In the genomic region with DNA sequence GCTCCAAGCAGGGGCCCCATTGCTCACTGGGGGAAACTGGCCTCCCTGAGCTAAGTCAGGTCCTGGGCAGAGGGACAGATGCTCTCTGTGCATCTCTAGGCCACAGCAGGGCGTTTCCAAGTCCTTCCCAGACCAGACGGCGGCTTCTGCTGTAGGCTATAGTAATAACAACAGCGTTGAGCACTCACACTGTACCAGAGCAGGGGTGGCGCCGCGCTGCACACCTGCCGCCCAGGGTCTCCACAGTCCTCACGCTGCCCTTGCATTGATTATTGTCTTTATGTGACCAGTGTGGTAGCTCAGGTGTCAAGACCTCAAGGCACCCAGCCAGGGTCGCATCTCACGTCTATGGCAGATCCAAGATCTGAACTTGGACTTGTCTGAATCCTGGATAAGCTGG, we compare ENCODE assay signal across 29 cellular contexts. TPM values are rescaled to one million over a fixed set of nuclear protein-coding genes. Genes with fewer than 3 reads are reported as not detected.
DNase-seq lines count a peak whose midpoint lies in the region; ATAC-seq, FAIRE-seq and TF ChIP-seq lines count a peak whose summit lies in the region.
"Had no signal": no experiment of that assay in that cellular context is flagged by ENCODE, and none has a peak within 500 bp of the region (broad histone marks: within the 10 kb centered on the region; RNA-seq: fewer than 3 reads in every experiment).

No MANE protein-coding gene starts in this region.

- 94% methylated on average over 11 of the region's 11 CpGs; no CpG with 5 or more reads in 1 of the 2 experiments for WGBS in H1 (ENCODE audit: extremely low coverage in 1 of 2, insufficient coverage in 1 of 2, insufficient read length in 1 of 2, insufficient replicate concordance in 2 of 2, low coverage in 1 of 2, low lambda C conversion rate in 2 of 2, missing lambda C conversion rate in 1 of 2), 2 experiments

- H3K23me2 ChIP-seq in H1 (ENCODE audit: low read depth, low read length), result no peaks in the 10 kb centered on the region; the same call in 1 of the 2 replicates

- H3K79me2 ChIP-seq in H1 (ENCODE audit: control insufficient read depth in 1 of 2, insufficient read depth in 2 of 2, low read length in 2 of 2), result no peaks in the 10 kb centered on the region

- H3K14ac ChIP-seq in H1 (ENCODE audit: insufficient read length), result no peak overlapping the region

- no peak overlapping the region for H3K4ac ChIP-seq in H1 (replicated peaks; ENCODE audit: insufficient read length, low read depth, low read length)

- DNase-seq in NCI-H345 (lab: John Stamatoyannopoulos, UW), result peak; percentile 23
- DNase-seq in NCI-H345 treated with DMSO at 0.1 percent for 48 hours (lab: John Stamatoyannopoulos, UW; ENCODE audit: unreplicated experiment), result no peak
- peak; percentile 77 for DNase-seq in NCI-H146 (lab: John Stamatoyannopoulos, UW)
- DNase-seq in H1 (ENCODE audit: low read depth in 1 of 2, low spot score in 2 of 2), result no peak
- no peak for DNase-seq in immature natural killer cell
- DNase-seq in RKO (ENCODE audit: low spot score), result no peak
- DNase-seq: activated CD4-positive, alpha-beta T cell treated with anti-CD3 and anti-CD28 coated beads, Interleukin-2, amount 10 ng/mL, durations not matched to agents 24 days and 14 days; activated naive CD8-positive, alpha-beta T cell treated with anti-CD3 and anti-CD28 coated beads, Interleukin-2, amount 50 U/mL, for 24 hours; activated T-cell treated with anti-CD3 and anti-CD28 coated beads, Interleukin-2, amount 50 U/mL, for 4 hours; BE2C; dermis blood vessel endothelial cell; islet precursor cell; left ventricle myocardium superior; MG63; midbrain; naive thymus-derived CD4-positive, alpha-beta T cell; NCI-H1436 treated with DMSO at 0.1 percent for 48 hours; NCI-H2171; NCI-H774 had no signal

- TF ChIP-seq RAD21 in H1 (IDR thresholded peaks at IDR 0.05 in 1 of 2, conservative IDR thresholded peaks at IDR 0.05 in 1 of 2; ENCODE audit: low read depth in 2 of 2, low read length in 2 of 2), result no peak

- no peak overlapping the region; the same call in 1 of the 2 replicates for H2AK5ac ChIP-seq in H1 (ENCODE audit: low read depth, low read length)

- no peaks in the 10 kb centered on the region for H3K79me1 ChIP-seq in H1 (ENCODE audit: low read depth, low read length)

- H3K9me3 Mint-ChIP-seq in immature natural killer cell, result no peaks in the 10 kb centered on the region
- H3K9me3 Mint-ChIP-seq: activated CD4-positive, alpha-beta T cell treated with anti-CD3 and anti-CD28 coated beads, Interleukin-2, amount 10 ng/mL, durations not matched to agents 24 days and 14 days; activated naive CD8-positive, alpha-beta T cell treated with anti-CD3 and anti-CD28 coated beads, Interleukin-2, amount 50 U/mL, for 24 hours; activated T-cell treated with anti-CD3 and anti-CD28 coated beads, Interleukin-2, amount 50 U/mL, for 4 hours; central memory CD8-positive, alpha-beta T cell; naive thymus-derived CD4-positive, alpha-beta T cell; stimulated activated naive CD8-positive, alpha-beta T cell treated with anti-CD3 and anti-CD28 coated beads, Interleukin-15, Interleukin-2, amounts not matched to agents 100 ng/mL and 50 ng/mL, for 24 hours; T-helper 2 cell treated with Interferon-gamma antibody and Interleukin-4, amounts not matched to agents 5 μg/mL and 100 μg/mL, for 36 hours had no signal

- H4K20me1 ChIP-seq in H1 (replicated peaks in 1 of 2; ENCODE audit: control insufficient read depth in 1 of 2, insufficient read depth in 2 of 2, low read length in 2 of 2), result no peaks in the 10 kb centered on the region

- no peak overlapping the region for H3K4me3 ChIP-seq in H1 (ENCODE audit: extremely low read depth in 1 of 4, insufficient read depth in 2 of 4, low read depth in 3 of 4, low read length in 4 of 4)
- H3K4me3 ChIP-seq: MG63, skin epidermis had no signal

- H3K9me3 ChIP-seq in H1 (ENCODE audit: insufficient read depth in 2 of 2, low read depth in 1 of 2, low read length in 1 of 2), result no peaks in the 10 kb centered on the region
- H3K9me3 ChIP-seq: BE2C, MG63 had no signal

- POLR2A ChIA-PET in H1 (lab: Charles Lee; ENCODE audit: partially characterized antibody), result interaction anchor here (1.1 kb wide), 1 partner anchor 58 kb away, joined by 4 read pairs; no protein-coding TSS in a partner anchor

- H3K4me3 Mint-ChIP-seq in immature natural killer cell, result no peak overlapping the region
- H3K4me3 Mint-ChIP-seq: activated CD4-positive, alpha-beta T cell treated with anti-CD3 and anti-CD28 coated beads, Interleukin-2, amount 10 ng/mL, durations not matched to agents 24 days and 14 days; activated naive CD8-positive, alpha-beta T cell treated with anti-CD3 and anti-CD28 coated beads, Interleukin-2, amount 50 U/mL, for 24 hours; activated T-cell treated with anti-CD3 and anti-CD28 coated beads, Interleukin-2, amount 50 U/mL, for 4 hours; central memory CD8-positive, alpha-beta T cell; naive thymus-derived CD4-positive, alpha-beta T cell; stimulated activated naive CD8-positive, alpha-beta T cell treated with anti-CD3 and anti-CD28 coated beads, Interleukin-15, Interleukin-2, amounts not matched to agents 100 ng/mL and 50 ng/mL, for 24 hours; T-helper 2 cell treated with Interferon-gamma antibody and Interleukin-4, amounts not matched to agents 5 μg/mL and 100 μg/mL, for 36 hours had no signal

- H2AFZ ChIP-seq in H1 (ENCODE audit: low read length), result no peak overlapping the region

- TF ChIP-seq CTCF in H1 (IDR thresholded peaks at IDR 0.05; ENCODE audit: control extremely low read depth in 1 of 3, insufficient read depth in 1 of 3, low read depth in 1 of 3, low read length in 3 of 3), result no peak

- H3K27ac ChIP-seq in H1 (ENCODE audit: low read depth, low read length), result no peak overlapping the region

- H2BK5ac ChIP-seq in H1 (ENCODE audit: low read depth, low read length), result 0 out of 2 replicates have a peak overlapping the region, but pooled peaks have one; percentile 52

- TF ChIP-seq EP300 in H1 (IDR thresholded peaks at IDR 0.05; ENCODE audit: borderline replicate concordance in 1 of 2, low read depth in 2 of 2, low read length in 2 of 2), result no peak

- H3K56ac ChIP-seq in H1 (replicated peaks; ENCODE audit: insufficient read length, low read depth, low read length), result no peak overlapping the region

- peak overlapping the region; percentile 35; the same call in 1 of the 2 replicates for H2BK12ac ChIP-seq in H1 (ENCODE audit: low read depth, low read length)

- no peak overlapping the region for H3K9ac ChIP-seq in H1 (replicated peaks in 1 of 4; ENCODE audit: extremely low read depth in 1 of 4, low read depth in 3 of 4, low read length in 3 of 4)

- no peak overlapping the region for H4K5ac ChIP-seq in H1 (ENCODE audit: insufficient read length, low read depth, low read length)

- peaks cover 0 to 4% (median 4%) of the 10 kb centered on the region in 3 donors for H3K27me3 Mint-ChIP-seq in immature natural killer cell (ENCODE audit: low read depth in 3 of 3)
- H3K27me3 Mint-ChIP-seq: activated CD4-positive, alpha-beta T cell treated with anti-CD3 and anti-CD28 coated beads, Interleukin-2, amount 10 ng/mL, durations not matched to agents 24 days and 14 days; activated naive CD8-positive, alpha-beta T cell treated with anti-CD3 and anti-CD28 coated beads, Interleukin-2, amount 50 U/mL, for 24 hours; naive thymus-derived CD4-positive, alpha-beta T cell; stimulated activated naive CD8-positive, alpha-beta T cell treated with anti-CD3 and anti-CD28 coated beads, Interleukin-15, Interleukin-2, amounts not matched to agents 100 ng/mL and 50 ng/mL, for 24 hours had no signal

- no peak overlapping the region for H4K8ac ChIP-seq in H1 (ENCODE audit: extremely low read depth, insufficient read depth, low read length)

- ATAC-seq in GM18868 (IDR thresholded peaks at IDR 0.05; ENCODE audit: unreplicated experiment) (no peak), HG03469 (IDR thresholded peaks at IDR 0.05; ENCODE audit: unreplicated experiment) (no peak)
- ATAC-seq: activated naive CD8-positive, alpha-beta T cell treated with anti-CD3 and anti-CD28 coated beads, Interleukin-2, amount 50 U/mL, for 24 hours; activated T-cell treated with anti-CD3 and anti-CD28 coated beads, Interleukin-2, amount 50 U/mL, for 4 hours; left ventricle myocardium superior; naive thymus-derived CD4-positive, alpha-beta T cell; Right ventricle myocardium inferior had no signal

- H3K4me2 ChIP-seq in H1 (ENCODE audit: insufficient read depth in 1 of 2, low read depth in 2 of 2, low read length in 2 of 2), result no peak overlapping the region

- 0 out of 2 replicates have a peak overlapping the region, but pooled peaks have one; percentile 80 for H2BK20ac ChIP-seq in H1 (ENCODE audit: low read length)

- H3K27me3 ChIP-seq in H1 (replicated peaks in 1 of 4; ENCODE audit: control insufficient read depth in 3 of 4, extremely low read depth in 1 of 4, insufficient read depth in 3 of 4, low read length in 3 of 4), result no peaks in the 10 kb centered on the region
- H3K27me3 ChIP-seq: BE2C, MG63 had no signal

- FAIRE-seq in H1 (lab: Jason Lieb, UNC), result no peak
- FAIRE-seq: GM18507 had no signal

- H3K36me3 Mint-ChIP-seq in immature natural killer cell, result no peaks in the 10 kb centered on the region
- H3K36me3 Mint-ChIP-seq: naive thymus-derived CD4-positive, alpha-beta T cell had no signal

- no peak for TF ChIP-seq POLR2A in H1 (IDR thresholded peaks at IDR 0.05; ENCODE audit: control extremely low read depth in 1 of 2, low read depth in 2 of 2, low read length in 2 of 2)

- H3K27ac Mint-ChIP-seq in immature natural killer cell, result no peak overlapping the region
- H3K27ac Mint-ChIP-seq: activated CD4-positive, alpha-beta T cell treated with anti-CD3 and anti-CD28 coated beads, Interleukin-2, amount 10 ng/mL, durations not matched to agents 24 days and 14 days; activated naive CD8-positive, alpha-beta T cell treated with anti-CD3 and anti-CD28 coated beads, Interleukin-2, amount 50 U/mL, for 24 hours; stimulated activated naive CD8-positive, alpha-beta T cell treated with anti-CD3 and anti-CD28 coated beads, Interleukin-15, Interleukin-2, amounts not matched to agents 100 ng/mL and 50 ng/mL, for 24 hours; T-helper 2 cell treated with Interferon-gamma antibody and Interleukin-4, amounts not matched to agents 5 μg/mL and 100 μg/mL, for 36 hours had no signal

- no peak overlapping the region for H3K23ac ChIP-seq in H1 (ENCODE audit: insufficient read length)

- H3K4me1 ChIP-seq in H1 (replicated peaks in 1 of 4; ENCODE audit: control insufficient read depth in 3 of 4, insufficient read depth in 4 of 4, low read length in 3 of 4), result peaks cover 1 to 14% (median 10%) of the 10 kb centered on the region in 4 experiments
- H3K4me1 ChIP-seq: BE2C had no signal

- peak overlapping the region; percentile 19; the same call in 1 of the 2 replicates for H2BK15ac ChIP-seq in H1 (ENCODE audit: low read length)

- no peak overlapping the region for H4K91ac ChIP-seq in H1 (replicated peaks; ENCODE audit: insufficient read length, low read length)

- no peak overlapping the region for H2BK120ac ChIP-seq in H1 (replicated peaks; ENCODE audit: low read depth, low read length)

- no peaks in the 10 kb centered on the region for H3K4me1 Mint-ChIP-seq in immature natural killer cell
- H3K4me1 Mint-ChIP-seq: central memory CD8-positive, alpha-beta T cell had no signal

- CTCF ChIA-PET in H1 (lab: Charles Lee; ENCODE audit: partially characterized antibody), result interaction anchor here (0.7 to 8.6 kb wide), 7 partner anchors 10 to 238 kb away, joined by 3 to 180 read pairs (median 6); partner anchors contain the start of gene CCN5

- no peaks in the 10 kb centered on the region for H3K36me3 ChIP-seq in H1 (ENCODE audit: control insufficient read depth in 2 of 4, insufficient read depth in 4 of 4, low read length in 3 of 4)
- H3K36me3 ChIP-seq: BE2C, MG63 had no signal

- peak overlapping the region; percentile 71; the same call in 1 of the 2 replicates for H3K18ac ChIP-seq in H1 (ENCODE audit: extremely low read depth, low read length)

RNA-seq across cellular contexts. Expression of gene CCN5, which starts 14.9 kb away (rescaled TPM):
- not detected in 2 replicates for total RNA-seq in H1 (2021; fragmentation: NEBNext Ultra II Directional; extraction: Animal tissue kit (Norgen Biotek cat#: 25700))
- not detected in 2 replicates for polyA plus RNA-seq in H1 (2011; rRNA removed)
- polyA plus RNA-seq in H1 (2011; cell fraction: cytosol; rRNA removed), result not detected
- polyA plus RNA-seq in H1 (2011; cell fraction: nucleus; rRNA removed), result not detected
- 0.07 TPM in 1 of 4 replicates, not detected in the others for polyA plus RNA-seq in H1 (2012, experiment 1 of 2)
- 0.10 TPM for polyA plus RNA-seq in H1 (2012, experiment 2 of 2)
- not detected for polyA plus RNA-seq in H1 (2013, experiment 1 of 2)
- polyA plus RNA-seq in H1 (2013, experiment 2 of 2), result not detected
- polyA minus RNA-seq in H1 (2011; rRNA and poly(A)+ RNA removed), result not detected in 2 replicates
- 6.5 TPM for polyA minus RNA-seq in H1 (2011; cell fraction: cytosol; rRNA and poly(A)+ RNA removed)
- 2.2 TPM for polyA minus RNA-seq in H1 (2011; cell fraction: nucleus; rRNA and poly(A)+ RNA removed)
- not detected for polyA plus RNA-seq in immature natural killer cell
- total RNA-seq: A673; activated CD4-positive, alpha-beta T cell treated with anti-CD3 and anti-CD28 coated beads, Interleukin-2, amount 10 ng/mL, durations not matched to agents 24 days and 14 days; dermis blood vessel endothelial cell; naive thymus-derived CD4-positive, alpha-beta T cell; OCI-LY7 had no signal
- polyA plus RNA-seq: naive thymus-derived CD4-positive, alpha-beta T cell had no signal

RNA-seq across cellular contexts. Expression of gene KCNK15, which starts 45.4 kb away (rescaled TPM):
- 0.24 and 0.33 TPM in 2 replicates for total RNA-seq in H1 (2021; fragmentation: NEBNext Ultra II Directional; extraction: Animal tissue kit (Norgen Biotek cat#: 25700))
- polyA plus RNA-seq in H1 (2011; rRNA removed) (0.33 and 0.74 TPM in 2 replicates), immature natural killer cell (not detected)
- polyA plus RNA-seq in H1 (2011; cell fraction: cytosol; rRNA removed), result 0.30 TPM
- 0.54 TPM for polyA plus RNA-seq in H1 (2011; cell fraction: nucleus; rRNA removed)
- 0.17 to 0.52 TPM (median 0.37 TPM) in 4 replicates for polyA plus RNA-seq in H1 (2012, experiment 1 of 2)
- polyA plus RNA-seq in H1 (2012, experiment 2 of 2), result 0.22 TPM
- polyA plus RNA-seq in H1 (2013, experiment 1 of 2), result 0.26 TPM
- polyA plus RNA-seq in H1 (2013, experiment 2 of 2), result 0.26 TPM
- polyA minus RNA-seq in H1 (2011; rRNA and poly(A)+ RNA removed), result 0.17 and 0.79 TPM in 2 replicates
- 0.66 TPM for polyA minus RNA-seq in H1 (2011; cell fraction: cytosol; rRNA and poly(A)+ RNA removed)
- polyA minus RNA-seq in H1 (2011; cell fraction: nucleus; rRNA and poly(A)+ RNA removed), result 2.1 TPM
- total RNA-seq: A673, OCI-LY7 had no signal
- polyA plus RNA-seq: naive thymus-derived CD4-positive, alpha-beta T cell had no signal

RNA-seq across cellular contexts. Expression of gene ADA, which starts 48.8 kb away (rescaled TPM):
- total RNA-seq in H1 (2021; fragmentation: NEBNext Ultra II Directional; extraction: Animal tissue kit (Norgen Biotek cat#: 25700)), result 19.5 and 19.9 TPM in 2 replicates
- polyA plus RNA-seq in H1 (2011; rRNA removed) (32.8 and 33.9 TPM in 2 replicates), immature natural killer cell (100 to 1,000 TPM in 2 of 3 donors, 10 to 100 TPM in 1; 96.9 to 150 (median 124) TPM)
- 39.6 TPM for polyA plus RNA-seq in H1 (2011; cell fraction: cytosol; rRNA removed)
- 34.6 TPM for polyA plus RNA-seq in H1 (2011; cell fraction: nucleus; rRNA removed)
- 17.2 to 32.7 TPM (median 27.5 TPM) in 4 replicates for polyA plus RNA-seq in H1 (2012, experiment 1 of 2)
- 29.3 TPM for polyA plus RNA-seq in H1 (2012, experiment 2 of 2)
- polyA plus RNA-seq in H1 (2013, experiment 1 of 2), result 16.4 TPM
- polyA plus RNA-seq in H1 (2013, experiment 2 of 2), result 15.0 TPM
- polyA minus RNA-seq in H1 (2011; rRNA and poly(A)+ RNA removed), result 18.1 and 23.1 TPM in 2 replicates
- 12.4 TPM for polyA minus RNA-seq in H1 (2011; cell fraction: cytosol; rRNA and poly(A)+ RNA removed)
- polyA minus RNA-seq in H1 (2011; cell fraction: nucleus; rRNA and poly(A)+ RNA removed), result 11.7 TPM

Comparison
In these comparisons a context has a peak if more than half of its experiments do, and no peak if none do; other contexts are left out.
1. DNase-seq: peak in NCI-H345 (single experiment) and NCI-H146 (single experiment); none in NCI-H345 treated with DMSO at 0.1 percent for 48 hours (single experiment), H1 (0 of 2), immature natural killer cell (0 of 3) and RKO (single experiment).